Comparison of ENCODE assay signal across 1 cellular context in the genomic region with DNA sequence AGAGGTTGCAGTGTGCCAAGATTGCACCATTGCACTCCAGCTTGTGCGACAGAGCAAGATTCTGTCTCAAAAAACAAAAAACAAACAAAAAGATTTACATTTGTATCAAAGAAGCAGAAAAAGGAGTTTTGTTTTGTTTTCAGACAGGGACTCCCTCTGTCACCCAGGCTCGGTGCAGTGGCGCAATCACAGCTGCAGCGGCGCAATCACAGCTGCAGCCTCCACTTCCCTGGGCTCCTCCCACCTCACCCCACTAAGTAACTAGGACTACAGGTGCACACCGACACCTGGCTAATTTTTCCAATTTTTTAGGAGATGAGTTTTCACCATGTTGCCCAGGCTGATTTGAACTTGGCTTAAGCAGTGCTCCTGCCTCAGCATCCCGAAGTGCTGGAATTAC.
TF ChIP-seq lines count a peak whose summit lies in the region.

No MANE protein-coding gene starts in this region.

TF ChIP-seq in HepG2, 621 proteins besides CTCF, POLR2A, EP300 and RAD21:
- TF ChIP-seq GATAD1 (CRISPR knock-in tag; IDR thresholded peaks at IDR 0.05) (no peak), HOXA3 (CRISPR knock-in tag; IDR thresholded peaks at IDR 0.05) (peak; percentile 21; the same call in 1 of the 2 replicates), SP1 (IDR thresholded peaks at IDR 0.05) (no peak), SP1 (CRISPR knock-in tag; IDR thresholded peaks at IDR 0.05) (no peak), CEBPB (IDR thresholded peaks at IDR 0.05; ENCODE audit: borderline replicate concordance, low read depth, low read length) (peak; percentile 71; the same call in 1 of the 2 replicates), NCOA2 (CRISPR knock-in tag; IDR thresholded peaks at IDR 0.05) (no peak), CEBPG (CRISPR knock-in tag; IDR thresholded peaks at IDR 0.05) (peak; percentile 37; the same call in 1 of the 2 replicates)
- TF ChIP-seq, protein P1, sequence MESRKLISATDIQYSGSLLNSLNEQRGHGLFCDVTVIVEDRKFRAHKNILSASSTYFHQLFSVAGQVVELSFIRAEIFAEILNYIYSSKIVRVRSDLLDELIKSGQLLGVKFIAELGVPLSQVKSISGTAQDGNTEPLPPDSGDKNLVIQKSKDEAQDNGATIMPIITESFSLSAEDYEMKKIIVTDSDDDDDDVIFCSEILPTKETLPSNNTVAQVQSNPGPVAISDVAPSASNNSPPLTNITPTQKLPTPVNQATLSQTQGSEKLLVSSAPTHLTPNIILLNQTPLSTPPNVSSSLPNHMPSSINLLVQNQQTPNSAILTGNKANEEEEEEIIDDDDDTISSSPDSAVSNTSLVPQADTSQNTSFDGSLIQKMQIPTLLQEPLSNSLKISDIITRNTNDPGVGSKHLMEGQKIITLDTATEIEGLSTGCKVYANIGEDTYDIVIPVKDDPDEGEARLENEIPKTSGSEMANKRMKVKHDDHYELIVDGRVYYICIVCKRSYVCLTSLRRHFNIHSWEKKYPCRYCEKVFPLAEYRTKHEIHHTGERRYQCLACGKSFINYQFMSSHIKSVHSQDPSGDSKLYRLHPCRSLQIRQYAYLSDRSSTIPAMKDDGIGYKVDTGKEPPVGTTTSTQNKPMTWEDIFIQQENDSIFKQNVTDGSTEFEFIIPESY (CRISPR knock-in tag; IDR thresholded peaks at IDR 0.05), result peak; percentile 67
